ENCODE assay signal across 1 cellular context in the genomic region with DNA sequence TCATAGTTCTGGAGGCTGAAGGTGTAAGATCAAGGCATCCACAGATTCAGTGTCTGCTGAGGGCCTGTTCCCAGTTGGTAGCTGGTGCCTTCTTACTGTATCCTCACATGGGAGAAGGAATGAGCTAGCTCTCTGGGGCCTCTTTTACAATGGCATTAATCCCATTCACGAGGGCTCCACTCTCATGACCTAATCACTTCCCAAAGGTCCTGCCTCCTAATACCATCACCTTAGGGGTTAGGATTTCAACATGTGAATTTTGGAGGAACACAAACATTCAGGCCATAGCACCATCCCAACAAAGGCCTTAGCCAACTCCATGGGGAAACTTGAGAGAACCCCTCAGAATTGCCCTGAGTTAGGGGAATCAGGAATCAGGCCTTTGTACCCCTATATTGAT.
TF ChIP-seq lines count a peak whose summit lies in the region.

No MANE protein-coding gene starts in this region.

TF ChIP-seq in IMR-90, 13 proteins besides CTCF, POLR2A, EP300 and RAD21:
- TF ChIP-seq RFX5 (IDR thresholded peaks at IDR 0.05; ENCODE audit: low read depth, low read length): no peak
